ENCODE assay signal across 32 cellular contexts in genomic region chr18:46448347-46448746, GRCh38.
"Had no signal": no experiment of that assay in that cellular context is flagged by ENCODE, and none has a peak within 500 bp of the region (broad histone marks: within the 10 kb centered on the region; RNA-seq: fewer than 3 reads in every experiment).

No MANE protein-coding gene starts in this region.

- H3K4me3 ChIP-seq: body of pancreas, gastrocnemius medialis, left ventricle myocardium inferior, lung, mucosa of descending colon, pancreas, psoas muscle, sigmoid colon, stomach, thyroid gland, upper lobe of left lung, vagina had no signal

- H3K36me3 ChIP-seq: gastrocnemius medialis, pancreas, thyroid gland, upper lobe of left lung had no signal

- H3K27me3 Mint-ChIP-seq: activated CD8-positive, alpha-beta T cell treated with anti-CD3 and anti-CD28 coated beads for 36 hours had no signal

- H3K9me3 ChIP-seq: body of pancreas, gastrocnemius medialis, mucosa of descending colon, pancreas, thyroid gland, upper lobe of left lung, vagina had no signal

- DNase-seq: activated CD4-positive, alpha-beta T cell treated with anti-CD3 and anti-CD28 coated beads for 48 hours; activated CD8-positive, alpha-beta T cell treated with anti-CD3 and anti-CD28 coated beads for 36 hours; activated naive CD4-positive, alpha-beta T cell; activated T-cell treated with anti-CD3 and anti-CD28 coated beads, Interleukin-2, amount 50 U/mL, for 4 hours; aorta; body of pancreas; effector CD8-positive, alpha-beta T cell; gastrocnemius medialis; glutamatergic neuron; left ventricle myocardium inferior; mucosa of descending colon; nucleus accumbens; pancreas; psoas muscle; sigmoid colon; small intestine; stimulated activated CD4-positive, alpha-beta T cell treated with anti-CD3 and anti-CD28 coated beads, Interleukin-4, amount 100 ng/mL, for 4 hours; stimulated activated CD8-positive, alpha-beta memory T cell treated with anti-CD3 and anti-CD28 coated beads, Interleukin-4, amount 100 ng/mL, for 48 hours; stomach; T-helper 9 cell; thyroid gland; upper lobe of left lung had no signal

- H3K27ac ChIP-seq: body of pancreas, gastrocnemius medialis, left ventricle myocardium inferior, pancreas, psoas muscle, sigmoid colon, stomach, thyroid gland, upper lobe of left lung, vagina, VCaP had no signal

- FAIRE-seq: colon, pancreas, small intestine, TTC549 had no signal

- H3K27me3 ChIP-seq: body of pancreas, gastrocnemius medialis, pancreas, sigmoid colon, stomach, thyroid gland, upper lobe of left lung, vagina had no signal

- H3K4me1 Mint-ChIP-seq: activated T-helper 17 cell treated with anti-CD3 and anti-CD28 coated beads, Interleukin-2, amount 50 U/mL, for 72 hours; stimulated activated memory B cell treated with anti-CD40 and anti-IgM and Interleukin-4, amounts not matched to agents 10 μg/mL and 1 μg/mL and 100 μg/mL, for 72 hours had no signal

- ATAC-seq: activated CD4-positive, CD25-positive, alpha-beta regulatory T cell treated with anti-CD3 and anti-CD28 coated beads, Interleukin-2, amount 50 U/mL, for 24 hours; activated CD8-positive, alpha-beta T cell treated with anti-CD3 and anti-CD28 coated beads for 36 hours; activated T-cell treated with anti-CD3 and anti-CD28 coated beads, Interleukin-2, amount 50 U/mL, for 4 hours; body of pancreas; gastrocnemius medialis; mucosa of descending colon; pancreas; stimulated activated memory B cell treated with anti-CD40 and anti-IgM and Interleukin-4, amounts not matched to agents 10 μg/mL and 1 μg/mL and 100 μg/mL, for 72 hours had no signal

- H3K4me3 Mint-ChIP-seq: activated CD8-positive, alpha-beta T cell treated with anti-CD3 and anti-CD28 coated beads for 36 hours; activated T-cell treated with anti-CD3 and anti-CD28 coated beads, Interleukin-2, amount 50 U/mL, for 4 hours; activated T-helper 17 cell treated with anti-CD3 and anti-CD28 coated beads, Interleukin-2, amount 50 U/mL, for 72 hours; stimulated activated memory B cell treated with anti-CD40 and anti-IgM and Interleukin-4, amounts not matched to agents 10 μg/mL and 1 μg/mL and 100 μg/mL, for 72 hours; T-helper 1 cell treated with Interleukin-12 subunit alpha and Interleukin-12 subunit beta and Interleukin-4 antibody, amounts not matched to agents 30 μg/mL and 1 μg/mL, for 36 hours had no signal

- H3K4me1 ChIP-seq: body of pancreas, gastrocnemius medialis, left ventricle myocardium inferior, pancreas, psoas muscle, sigmoid colon, stomach, vagina had no signal

- H3K36me3 Mint-ChIP-seq: stimulated activated memory B cell treated with anti-CD40 and anti-IgM and Interleukin-4, amounts not matched to agents 10 μg/mL and 1 μg/mL and 100 μg/mL, for 72 hours had no signal

- H3K9me3 Mint-ChIP-seq: activated CD8-positive, alpha-beta T cell treated with anti-CD3 and anti-CD28 coated beads for 36 hours; activated T-helper 17 cell treated with anti-CD3 and anti-CD28 coated beads, Interleukin-2, amount 50 U/mL, for 72 hours; T-helper 1 cell treated with Interleukin-12 subunit alpha and Interleukin-12 subunit beta and Interleukin-4 antibody, amounts not matched to agents 30 μg/mL and 1 μg/mL, for 36 hours had no signal

- H3K27ac Mint-ChIP-seq: activated CD8-positive, alpha-beta T cell treated with anti-CD3 and anti-CD28 coated beads for 36 hours; activated naive CD4-positive, alpha-beta T cell treated with anti-CD3 and anti-CD28 coated beads, Interleukin-2, amount 50 U/mL, for 72 hours; activated T-helper 17 cell treated with anti-CD3 and anti-CD28 coated beads, Interleukin-2, amount 50 U/mL, for 72 hours; stimulated activated memory B cell treated with anti-CD40 and anti-IgM and Interleukin-4, amounts not matched to agents 10 μg/mL and 1 μg/mL and 100 μg/mL, for 72 hours; T-helper 1 cell treated with Interleukin-12 subunit alpha and Interleukin-12 subunit beta and Interleukin-4 antibody, amounts not matched to agents 30 μg/mL and 1 μg/mL, for 36 hours had no signal
